Comparison of ENCODE assay signal across 8 cellular contexts in the genomic region with DNA sequence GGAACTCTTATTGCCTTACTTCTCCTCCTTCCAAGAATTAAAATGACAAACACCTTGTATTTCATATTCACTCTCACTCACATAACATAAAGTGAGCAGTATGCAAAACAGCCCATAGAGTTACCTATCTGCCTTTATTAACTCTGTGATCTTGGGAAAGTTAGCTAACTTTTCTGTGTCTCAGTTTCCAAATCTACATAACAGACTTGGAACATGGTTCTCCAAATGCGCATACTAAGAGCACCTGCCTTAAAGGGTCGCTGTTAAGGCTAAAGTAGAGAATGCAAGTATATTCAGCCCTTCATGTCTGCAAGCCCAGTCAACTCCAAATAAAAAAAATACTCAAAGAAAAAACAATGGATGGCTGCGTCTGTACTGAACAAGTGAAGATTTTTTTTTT.
"Had no signal": no experiment of that assay in that cellular context is flagged by ENCODE, and none has a peak within 500 bp of the region (broad histone marks: within the 10 kb centered on the region; RNA-seq: fewer than 3 reads in every experiment).

No MANE protein-coding gene starts in this region.

- H3K4me1 Mint-ChIP-seq: IgD-negative memory B cell had no signal

- H3K4me3 ChIP-seq: GM23338, HAP-1 had no signal

- H3K27ac Mint-ChIP-seq: GM23338, HFFc6, IgD-negative memory B cell had no signal

- H3K36me3 ChIP-seq: HAP-1 had no signal

- H3K4me1 ChIP-seq: HAP-1 had no signal

- H3K27ac ChIP-seq: HL-60 had no signal

- H3K4me3 Mint-ChIP-seq: GM23338, HFFc6, IgD-negative memory B cell had no signal

- H3K9me3 ChIP-seq: HAP-1 had no signal

- DNase-seq: H7, KBM-7 had no signal

- ATAC-seq: GM23338, HepG2 had no signal

- H3K9me3 Mint-ChIP-seq: GM23338, HFFc6, IgD-negative memory B cell had no signal

- H3K27me3 Mint-ChIP-seq: IgD-negative memory B cell had no signal
